ENCODE assay signal across 8 cellular contexts in the genomic region with DNA sequence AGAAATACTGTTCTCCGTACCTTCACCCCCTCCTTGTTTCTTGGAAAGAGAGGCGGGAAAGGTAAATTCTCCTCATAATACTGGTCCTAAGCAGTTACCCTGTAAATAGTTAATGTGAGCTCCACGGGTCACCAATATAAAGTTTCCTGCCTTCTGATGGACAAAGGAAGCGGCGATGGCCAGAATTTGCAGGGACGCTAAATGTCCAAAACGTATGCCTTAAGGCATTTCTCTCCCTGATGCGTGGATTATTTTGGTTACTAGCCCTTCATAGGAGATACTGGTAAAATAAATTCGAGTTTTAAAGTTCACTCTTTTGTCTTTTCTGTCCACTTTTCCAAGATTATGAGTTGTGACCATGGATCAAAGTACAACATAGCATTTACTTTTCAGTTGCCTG. TPM values are rescaled to one million over a fixed set of nuclear protein-coding genes. Genes with fewer than 3 reads are reported as not detected.
DNase-seq lines count a peak whose midpoint lies in the region; ATAC-seq and TF ChIP-seq lines count a peak whose summit lies in the region.

No MANE protein-coding gene starts in this region.

- ATAC-seq in heart left ventricle: no peak
- ATAC-seq in aorta (ENCODE audit: low FRiP score): no peak
- no peak for ATAC-seq in HG03439 (IDR thresholded peaks at IDR 0.05; ENCODE audit: unreplicated experiment)
- ATAC-seq in HG03571 (IDR thresholded peaks at IDR 0.05; ENCODE audit: unreplicated experiment): no peak

- peaks cover 0 to 7% (median 0%) of the 10 kb centered on the region in 12 donors for H3K4me1 ChIP-seq in heart left ventricle
- H3K4me1 ChIP-seq in mesodermal cell (ENCODE audit: control insufficient read depth, insufficient read depth, low read length, poor library complexity, severe bottlenecking): no peaks in the 10 kb centered on the region
- no peaks in the 10 kb centered on the region for H3K4me1 ChIP-seq in aorta (ENCODE audit: control insufficient read depth in 1 of 2, insufficient read depth in 2 of 2, low read length in 2 of 2)

- peaks cover 3% of the 10 kb centered on the region for H3K9me3 Mint-ChIP-seq in chondrocyte (ENCODE audit: low read depth)

- WGBS in heart left ventricle, 4 donors: 22 to 30% (median 24%) methylated on average over 9 of the region's 9 CpGs
- 61 to 72% methylated on average over 7 of the region's 9 CpGs for WGBS in mesodermal cell (ENCODE audit: insufficient coverage in 2 of 2), 2 experiments
- WGBS in aorta, 2 donors: 15 to 17% methylated on average over 9 of the region's 9 CpGs

- peaks cover 4% of the 10 kb centered on the region for H3K27me3 Mint-ChIP-seq in chondrocyte (ENCODE audit: low read depth)

- peak overlapping the region; percentile 92 for H3K4me3 Mint-ChIP-seq in chondrocyte (ENCODE audit: unreplicated experiment)

- TF ChIP-seq CTCF in heart left ventricle (IDR thresholded peaks at IDR 0.05): no peak
- no peak for TF ChIP-seq CTCF in chondrocyte (IDR thresholded peaks at IDR 0.05)

- DNase-seq in heart left ventricle (no peak), cardiac septum (ENCODE audit: low spot score) (no peak), chondrocyte (ENCODE audit: low spot score) (no peak), aorta (no peak), kidney tubule cell (ENCODE audit: low spot score) (no peak)

- H3K27me3 ChIP-seq in heart left ventricle: peaks cover 0 to 19% (median 0%) of the 10 kb centered on the region in 9 donors
- H3K27me3 ChIP-seq in aorta (ENCODE audit: control insufficient read depth in 1 of 2, insufficient read depth in 2 of 2, low read length in 1 of 2): no peaks in the 10 kb centered on the region

- H3K27ac Mint-ChIP-seq in chondrocyte (ENCODE audit: unreplicated experiment): peak overlapping the region; percentile 92

- intact Hi-C loops in heart left ventricle (cut with DNase I) (loop anchor here in 1 of 10 donors (5.0 kb wide), 1 partner anchor 74 kb away; no protein-coding TSS in a partner anchor), cardiac septum (cut with DNase I) (loop anchor here (10.0 kb wide), 1 partner anchor 214 kb away; no protein-coding TSS in a partner anchor), aorta (cut with DNase I) (loop anchor here (5.0 to 10.0 kb wide), 2 partner anchors 196 to 199 kb away; no protein-coding TSS in a partner anchor)

- TF ChIP-seq POLR2A in heart left ventricle (IDR thresholded peaks at IDR 0.05): no peak

- H3K36me3 ChIP-seq in heart left ventricle: peaks cover 0 to 25% (median 0%) of the 10 kb centered on the region in 9 donors
- H3K36me3 ChIP-seq in mesodermal cell (ENCODE audit: control insufficient read depth, insufficient read depth, low read length): no peaks in the 10 kb centered on the region
- no peaks in the 10 kb centered on the region for H3K36me3 ChIP-seq in aorta (ENCODE audit: control insufficient read depth in 1 of 2, insufficient read depth in 2 of 2, low read length in 1 of 2)

- peaks cover 23% of the 10 kb centered on the region for H3K4me1 Mint-ChIP-seq in chondrocyte (ENCODE audit: low read depth)

- H3K4me3 ChIP-seq in heart left ventricle (peak overlapping the region; percentile 9 to 76 (median 58)), mesodermal cell (ENCODE audit: extremely low read depth, insufficient read depth, low read length, poor library complexity, severe bottlenecking) (peak overlapping the region; percentile 63), aorta (ENCODE audit: low read length in 2 of 2) (peak overlapping the region; percentile 27 to 81)

- H3K9me3 ChIP-seq in heart left ventricle: peaks cover 0 to 3% (median 0%) of the 10 kb centered on the region in 12 donors
- H3K9me3 ChIP-seq in mesodermal cell (ENCODE audit: control insufficient read depth, low read length): no peaks in the 10 kb centered on the region
- no peaks in the 10 kb centered on the region for H3K9me3 ChIP-seq in aorta (ENCODE audit: control insufficient read depth, low read length)

- H3K27ac ChIP-seq in heart left ventricle (peak overlapping the region in 10 of 12 donors; percentile 16 to 94 (median 72)), mesodermal cell (ENCODE audit: low read depth, low read length, severe bottlenecking) (no peak overlapping the region), aorta (ENCODE audit: low read depth in 1 of 2, low read length in 2 of 2) (no peak overlapping the region)

- peaks cover 6% of the 10 kb centered on the region for H3K36me3 Mint-ChIP-seq in chondrocyte (ENCODE audit: low read depth)

RNA-seq across cellular contexts. Expression of a gene that starts 0.9 kb away (rescaled TPM):
- 1 to 10 TPM in 3 of 9 donors, under 1 TPM in 6; 0.22 to 4.2 (median 0.72) TPM for total RNA-seq in heart left ventricle
- under 1 TPM; 0.15 to 0.25 TPM for polyA plus RNA-seq in heart left ventricle
- total RNA-seq in cardiac septum: 0.81 TPM
- total RNA-seq in chondrocyte: 1.5 to 2.8 TPM (median 2.3 TPM) in 3 replicates
- 1.9 TPM for polyA plus RNA-seq in mesodermal cell (2013, experiment 1 of 2)
- polyA plus RNA-seq in mesodermal cell (2013, experiment 2 of 2): 1.5 TPM
- 10 to 100 TPM; 10.3 to 17.0 TPM for total RNA-seq in aorta
- 10 to 100 TPM in 1 of 2 donors, 1 to 10 TPM in 1; 2.0 to 10.7 TPM for polyA plus RNA-seq in aorta

Comparison
In these comparisons a context has a peak if more than half of its experiments do, and no peak if none do; other contexts are left out.
1. H3K27ac ChIP-seq: peak in heart left ventricle (10 of 12); none in mesodermal cell (single experiment) and aorta (0 of 2).
2. Peak in every context shown above with its lines, with median percentiles within 50 percentile points of each other: H3K4me3 ChIP-seq.